ENCODE assay signal across 1 cellular context in the genomic region with DNA sequence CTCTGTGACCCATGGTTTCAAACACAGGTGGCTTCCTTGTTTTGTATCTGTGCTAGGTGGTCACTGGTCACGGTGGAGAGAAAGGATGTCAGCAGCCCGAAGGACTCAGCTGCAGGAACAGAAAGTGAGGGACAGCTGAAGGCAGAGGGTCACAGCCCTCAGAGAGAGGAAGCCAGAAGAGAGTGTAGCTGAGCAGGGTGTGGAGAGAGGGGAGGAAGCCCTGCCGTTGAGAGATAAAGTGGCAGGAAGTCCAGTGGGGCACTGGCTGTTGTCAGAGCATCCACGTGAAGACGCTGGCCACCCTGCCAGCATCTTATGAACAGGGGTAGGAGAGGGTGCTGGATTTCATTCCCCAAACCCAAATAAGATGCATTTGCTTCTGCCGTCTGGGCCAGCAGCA.
A peak's percentile ranks its signal among the peaks of the same experiment; 100 is the strongest.
TF ChIP-seq lines count a peak whose summit lies in the region.

No MANE protein-coding gene starts in this region.

TF ChIP-seq in K562, 482 proteins besides CTCF, POLR2A, EP300 and RAD21 (continued from another document and continues in another):
- TF ChIP-seq, protein P1, sequence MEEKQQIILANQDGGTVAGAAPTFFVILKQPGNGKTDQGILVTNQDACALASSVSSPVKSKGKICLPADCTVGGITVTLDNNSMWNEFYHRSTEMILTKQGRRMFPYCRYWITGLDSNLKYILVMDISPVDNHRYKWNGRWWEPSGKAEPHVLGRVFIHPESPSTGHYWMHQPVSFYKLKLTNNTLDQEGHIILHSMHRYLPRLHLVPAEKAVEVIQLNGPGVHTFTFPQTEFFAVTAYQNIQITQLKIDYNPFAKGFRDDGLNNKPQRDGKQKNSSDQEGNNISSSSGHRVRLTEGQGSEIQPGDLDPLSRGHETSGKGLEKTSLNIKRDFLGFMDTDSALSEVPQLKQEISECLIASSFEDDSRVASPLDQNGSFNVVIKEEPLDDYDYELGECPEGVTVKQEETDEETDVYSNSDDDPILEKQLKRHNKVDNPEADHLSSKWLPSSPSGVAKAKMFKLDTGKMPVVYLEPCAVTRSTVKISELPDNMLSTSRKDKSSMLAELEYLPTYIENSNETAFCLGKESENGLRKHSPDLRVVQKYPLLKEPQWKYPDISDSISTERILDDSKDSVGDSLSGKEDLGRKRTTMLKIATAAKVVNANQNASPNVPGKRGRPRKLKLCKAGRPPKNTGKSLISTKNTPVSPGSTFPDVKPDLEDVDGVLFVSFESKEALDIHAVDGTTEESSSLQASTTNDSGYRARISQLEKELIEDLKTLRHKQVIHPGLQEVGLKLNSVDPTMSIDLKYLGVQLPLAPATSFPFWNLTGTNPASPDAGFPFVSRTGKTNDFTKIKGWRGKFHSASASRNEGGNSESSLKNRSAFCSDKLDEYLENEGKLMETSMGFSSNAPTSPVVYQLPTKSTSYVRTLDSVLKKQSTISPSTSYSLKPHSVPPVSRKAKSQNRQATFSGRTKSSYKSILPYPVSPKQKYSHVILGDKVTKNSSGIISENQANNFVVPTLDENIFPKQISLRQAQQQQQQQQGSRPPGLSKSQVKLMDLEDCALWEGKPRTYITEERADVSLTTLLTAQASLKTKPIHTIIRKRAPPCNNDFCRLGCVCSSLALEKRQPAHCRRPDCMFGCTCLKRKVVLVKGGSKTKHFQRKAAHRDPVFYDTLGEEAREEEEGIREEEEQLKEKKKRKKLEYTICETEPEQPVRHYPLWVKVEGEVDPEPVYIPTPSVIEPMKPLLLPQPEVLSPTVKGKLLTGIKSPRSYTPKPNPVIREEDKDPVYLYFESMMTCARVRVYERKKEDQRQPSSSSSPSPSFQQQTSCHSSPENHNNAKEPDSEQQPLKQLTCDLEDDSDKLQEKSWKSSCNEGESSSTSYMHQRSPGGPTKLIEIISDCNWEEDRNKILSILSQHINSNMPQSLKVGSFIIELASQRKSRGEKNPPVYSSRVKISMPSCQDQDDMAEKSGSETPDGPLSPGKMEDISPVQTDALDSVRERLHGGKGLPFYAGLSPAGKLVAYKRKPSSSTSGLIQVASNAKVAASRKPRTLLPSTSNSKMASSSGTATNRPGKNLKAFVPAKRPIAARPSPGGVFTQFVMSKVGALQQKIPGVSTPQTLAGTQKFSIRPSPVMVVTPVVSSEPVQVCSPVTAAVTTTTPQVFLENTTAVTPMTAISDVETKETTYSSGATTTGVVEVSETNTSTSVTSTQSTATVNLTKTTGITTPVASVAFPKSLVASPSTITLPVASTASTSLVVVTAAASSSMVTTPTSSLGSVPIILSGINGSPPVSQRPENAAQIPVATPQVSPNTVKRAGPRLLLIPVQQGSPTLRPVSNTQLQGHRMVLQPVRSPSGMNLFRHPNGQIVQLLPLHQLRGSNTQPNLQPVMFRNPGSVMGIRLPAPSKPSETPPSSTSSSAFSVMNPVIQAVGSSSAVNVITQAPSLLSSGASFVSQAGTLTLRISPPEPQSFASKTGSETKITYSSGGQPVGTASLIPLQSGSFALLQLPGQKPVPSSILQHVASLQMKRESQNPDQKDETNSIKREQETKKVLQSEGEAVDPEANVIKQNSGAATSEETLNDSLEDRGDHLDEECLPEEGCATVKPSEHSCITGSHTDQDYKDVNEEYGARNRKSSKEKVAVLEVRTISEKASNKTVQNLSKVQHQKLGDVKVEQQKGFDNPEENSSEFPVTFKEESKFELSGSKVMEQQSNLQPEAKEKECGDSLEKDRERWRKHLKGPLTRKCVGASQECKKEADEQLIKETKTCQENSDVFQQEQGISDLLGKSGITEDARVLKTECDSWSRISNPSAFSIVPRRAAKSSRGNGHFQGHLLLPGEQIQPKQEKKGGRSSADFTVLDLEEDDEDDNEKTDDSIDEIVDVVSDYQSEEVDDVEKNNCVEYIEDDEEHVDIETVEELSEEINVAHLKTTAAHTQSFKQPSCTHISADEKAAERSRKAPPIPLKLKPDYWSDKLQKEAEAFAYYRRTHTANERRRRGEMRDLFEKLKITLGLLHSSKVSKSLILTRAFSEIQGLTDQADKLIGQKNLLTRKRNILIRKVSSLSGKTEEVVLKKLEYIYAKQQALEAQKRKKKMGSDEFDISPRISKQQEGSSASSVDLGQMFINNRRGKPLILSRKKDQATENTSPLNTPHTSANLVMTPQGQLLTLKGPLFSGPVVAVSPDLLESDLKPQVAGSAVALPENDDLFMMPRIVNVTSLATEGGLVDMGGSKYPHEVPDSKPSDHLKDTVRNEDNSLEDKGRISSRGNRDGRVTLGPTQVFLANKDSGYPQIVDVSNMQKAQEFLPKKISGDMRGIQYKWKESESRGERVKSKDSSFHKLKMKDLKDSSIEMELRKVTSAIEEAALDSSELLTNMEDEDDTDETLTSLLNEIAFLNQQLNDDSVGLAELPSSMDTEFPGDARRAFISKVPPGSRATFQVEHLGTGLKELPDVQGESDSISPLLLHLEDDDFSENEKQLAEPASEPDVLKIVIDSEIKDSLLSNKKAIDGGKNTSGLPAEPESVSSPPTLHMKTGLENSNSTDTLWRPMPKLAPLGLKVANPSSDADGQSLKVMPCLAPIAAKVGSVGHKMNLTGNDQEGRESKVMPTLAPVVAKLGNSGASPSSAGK (IDR thresholded peaks at IDR 0.05) = peak; percentile 60
- TF ChIP-seq ZNF699 (CRISPR knock-in tag; IDR thresholded peaks at IDR 0.05; ENCODE audit: insufficient replicate concordance) (no peak), NR2C1 (IDR thresholded peaks at IDR 0.05) (no peak), NR2C1 (tag; IDR thresholded peaks at IDR 0.05) (0 out of 2 replicates have a peak, but pooled peaks have one; percentile 23), ZNF785 (CRISPR knock-in tag; IDR thresholded peaks at IDR 0.05) (no peak), KLF16 (IDR thresholded peaks at IDR 0.05) (peak; percentile 35; the same call in 1 of the 2 replicates), CBFA2T2 (conservative IDR thresholded peaks at IDR 0.05) (peak; percentile 72), MTA3 (IDR thresholded peaks at IDR 0.05; ENCODE audit: borderline replicate concordance) (peak; percentile 60; the same call in 1 of the 2 replicates), JUND (IDR thresholded peaks at IDR 0.05; ENCODE audit: borderline replicate concordance, low read depth, low read length) (0 out of 2 replicates have a peak, but pooled peaks have one; percentile 25), JUND (tag; IDR thresholded peaks at IDR 0.05; ENCODE audit: borderline replicate concordance, low read depth, low read length) (no peak), ZNF24 (IDR thresholded peaks at IDR 0.05) (peak; percentile 48; the same call in 1 of the 2 replicates), ASH1L (IDR thresholded peaks at IDR 0.05; ENCODE audit: borderline replicate concordance, low read depth, partially characterized antibody) (no peak), ZNF253 (CRISPR knock-in tag; conservative IDR thresholded peaks at IDR 0.05) (no peak), NEUROD1 (IDR thresholded peaks at IDR 0.05; ENCODE audit: borderline replicate concordance, low read depth, low read length, partially characterized antibody) (peak; percentile 22), SMAD1 (IDR thresholded peaks at IDR 0.05; ENCODE audit: low read depth, low read length, partially characterized antibody) (no peak), ZNF134 (CRISPR knock-in tag; conservative IDR thresholded peaks at IDR 0.05) (no peak), L3MBTL2 (IDR thresholded peaks at IDR 0.05) (peak; percentile 55), MYC (IDR thresholded peaks at IDR 0.05; ENCODE audit: low read depth, low read length) (peak; percentile 65; the same call in 1 of the 2 replicates), MYC (CRISPR knock-in tag; IDR thresholded peaks at IDR 0.05; ENCODE audit: borderline replicate concordance, low read depth) (no peak), NCOR1 (IDR thresholded peaks at IDR 0.05) (peak; percentile 74), ZNF696 (CRISPR knock-in tag; conservative IDR thresholded peaks at IDR 0.05) (no peak), RCOR1 (IDR thresholded peaks at IDR 0.05; ENCODE audit: borderline replicate concordance in 1 of 2, low read depth in 2 of 2, low read length in 2 of 2) (peak in 1 of 2 experiments; percentile 79; a peak in 2 of 4 replicates), ILF3 (IDR thresholded peaks at IDR 0.05; ENCODE audit: borderline replicate concordance) (no peak), MAZ (CRISPR knock-in tag; conservative IDR thresholded peaks at IDR 0.05 in 1 of 2, IDR thresholded peaks at IDR 0.05 in 1 of 2) (peak; percentile 27 to 50; a peak in 1 of 4 replicates), HNRNPL (IDR thresholded peaks at IDR 0.05; ENCODE audit: low read depth, low read length) (0 out of 2 replicates have a peak, but pooled peaks have one; percentile 32), EGR1 (conservative IDR thresholded peaks at IDR 0.05) (no peak), KAT8 (IDR thresholded peaks at IDR 0.05; ENCODE audit: low read depth) (no peak), HDAC6 (IDR thresholded peaks at IDR 0.05; ENCODE audit: low read depth, low read length) (no peak), RNF2 (IDR thresholded peaks at IDR 0.05) (peak; percentile 29; the same call in 1 of the 2 replicates), SAFB2 (IDR thresholded peaks at IDR 0.05; ENCODE audit: borderline replicate concordance, low read depth, low read length, severe bottlenecking) (no peak), SOX6 (IDR thresholded peaks at IDR 0.05) (peak; percentile 61), NONO (IDR thresholded peaks at IDR 0.05; ENCODE audit: low read depth in 2 of 2, low read length in 1 of 2) (peak in 1 of 2 experiments; percentile 10; a peak in 1 of 4 replicates), ZNF75A (CRISPR knock-in tag; IDR thresholded peaks at IDR 0.05) (no peak), KLF6 (CRISPR knock-in tag; IDR thresholded peaks at IDR 0.05; ENCODE audit: borderline replicate concordance) (no peak)
- TF ChIP-seq, protein P2, sequence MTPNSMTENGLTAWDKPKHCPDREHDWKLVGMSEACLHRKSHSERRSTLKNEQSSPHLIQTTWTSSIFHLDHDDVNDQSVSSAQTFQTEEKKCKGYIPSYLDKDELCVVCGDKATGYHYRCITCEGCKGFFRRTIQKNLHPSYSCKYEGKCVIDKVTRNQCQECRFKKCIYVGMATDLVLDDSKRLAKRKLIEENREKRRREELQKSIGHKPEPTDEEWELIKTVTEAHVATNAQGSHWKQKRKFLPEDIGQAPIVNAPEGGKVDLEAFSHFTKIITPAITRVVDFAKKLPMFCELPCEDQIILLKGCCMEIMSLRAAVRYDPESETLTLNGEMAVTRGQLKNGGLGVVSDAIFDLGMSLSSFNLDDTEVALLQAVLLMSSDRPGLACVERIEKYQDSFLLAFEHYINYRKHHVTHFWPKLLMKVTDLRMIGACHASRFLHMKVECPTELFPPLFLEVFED (CRISPR knock-in tag; conservative IDR thresholded peaks at IDR 0.05) = no peak
- TF ChIP-seq, protein P3, sequence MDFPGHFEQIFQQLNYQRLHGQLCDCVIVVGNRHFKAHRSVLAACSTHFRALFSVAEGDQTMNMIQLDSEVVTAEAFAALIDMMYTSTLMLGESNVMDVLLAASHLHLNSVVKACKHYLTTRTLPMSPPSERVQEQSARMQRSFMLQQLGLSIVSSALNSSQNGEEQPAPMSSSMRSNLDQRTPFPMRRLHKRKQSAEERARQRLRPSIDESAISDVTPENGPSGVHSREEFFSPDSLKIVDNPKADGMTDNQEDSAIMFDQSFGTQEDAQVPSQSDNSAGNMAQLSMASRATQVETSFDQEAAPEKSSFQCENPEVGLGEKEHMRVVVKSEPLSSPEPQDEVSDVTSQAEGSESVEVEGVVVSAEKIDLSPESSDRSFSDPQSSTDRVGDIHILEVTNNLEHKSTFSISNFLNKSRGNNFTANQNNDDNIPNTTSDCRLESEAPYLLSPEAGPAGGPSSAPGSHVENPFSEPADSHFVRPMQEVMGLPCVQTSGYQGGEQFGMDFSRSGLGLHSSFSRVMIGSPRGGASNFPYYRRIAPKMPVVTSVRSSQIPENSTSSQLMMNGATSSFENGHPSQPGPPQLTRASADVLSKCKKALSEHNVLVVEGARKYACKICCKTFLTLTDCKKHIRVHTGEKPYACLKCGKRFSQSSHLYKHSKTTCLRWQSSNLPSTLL (IDR thresholded peaks at IDR 0.05) = no peak
- TF ChIP-seq, protein P4, sequence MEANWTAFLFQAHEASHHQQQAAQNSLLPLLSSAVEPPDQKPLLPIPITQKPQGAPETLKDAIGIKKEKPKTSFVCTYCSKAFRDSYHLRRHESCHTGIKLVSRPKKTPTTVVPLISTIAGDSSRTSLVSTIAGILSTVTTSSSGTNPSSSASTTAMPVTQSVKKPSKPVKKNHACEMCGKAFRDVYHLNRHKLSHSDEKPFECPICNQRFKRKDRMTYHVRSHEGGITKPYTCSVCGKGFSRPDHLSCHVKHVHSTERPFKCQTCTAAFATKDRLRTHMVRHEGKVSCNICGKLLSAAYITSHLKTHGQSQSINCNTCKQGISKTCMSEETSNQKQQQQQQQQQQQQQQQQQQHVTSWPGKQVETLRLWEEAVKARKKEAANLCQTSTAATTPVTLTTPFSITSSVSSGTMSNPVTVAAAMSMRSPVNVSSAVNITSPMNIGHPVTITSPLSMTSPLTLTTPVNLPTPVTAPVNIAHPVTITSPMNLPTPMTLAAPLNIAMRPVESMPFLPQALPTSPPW (CRISPR knock-in tag; IDR thresholded peaks at IDR 0.05) = no peak; the same call in 1 of the 2 replicates
- TF ChIP-seq, protein P5, sequence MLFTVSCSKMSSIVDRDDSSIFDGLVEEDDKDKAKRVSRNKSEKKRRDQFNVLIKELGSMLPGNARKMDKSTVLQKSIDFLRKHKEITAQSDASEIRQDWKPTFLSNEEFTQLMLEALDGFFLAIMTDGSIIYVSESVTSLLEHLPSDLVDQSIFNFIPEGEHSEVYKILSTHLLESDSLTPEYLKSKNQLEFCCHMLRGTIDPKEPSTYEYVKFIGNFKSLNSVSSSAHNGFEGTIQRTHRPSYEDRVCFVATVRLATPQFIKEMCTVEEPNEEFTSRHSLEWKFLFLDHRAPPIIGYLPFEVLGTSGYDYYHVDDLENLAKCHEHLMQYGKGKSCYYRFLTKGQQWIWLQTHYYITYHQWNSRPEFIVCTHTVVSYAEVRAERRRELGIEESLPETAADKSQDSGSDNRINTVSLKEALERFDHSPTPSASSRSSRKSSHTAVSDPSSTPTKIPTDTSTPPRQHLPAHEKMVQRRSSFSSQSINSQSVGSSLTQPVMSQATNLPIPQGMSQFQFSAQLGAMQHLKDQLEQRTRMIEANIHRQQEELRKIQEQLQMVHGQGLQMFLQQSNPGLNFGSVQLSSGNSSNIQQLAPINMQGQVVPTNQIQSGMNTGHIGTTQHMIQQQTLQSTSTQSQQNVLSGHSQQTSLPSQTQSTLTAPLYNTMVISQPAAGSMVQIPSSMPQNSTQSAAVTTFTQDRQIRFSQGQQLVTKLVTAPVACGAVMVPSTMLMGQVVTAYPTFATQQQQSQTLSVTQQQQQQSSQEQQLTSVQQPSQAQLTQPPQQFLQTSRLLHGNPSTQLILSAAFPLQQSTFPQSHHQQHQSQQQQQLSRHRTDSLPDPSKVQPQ (CRISPR knock-in tag; IDR thresholded peaks at IDR 0.05; ENCODE audit: borderline replicate concordance) = no peak
- TF ChIP-seq, protein P6, sequence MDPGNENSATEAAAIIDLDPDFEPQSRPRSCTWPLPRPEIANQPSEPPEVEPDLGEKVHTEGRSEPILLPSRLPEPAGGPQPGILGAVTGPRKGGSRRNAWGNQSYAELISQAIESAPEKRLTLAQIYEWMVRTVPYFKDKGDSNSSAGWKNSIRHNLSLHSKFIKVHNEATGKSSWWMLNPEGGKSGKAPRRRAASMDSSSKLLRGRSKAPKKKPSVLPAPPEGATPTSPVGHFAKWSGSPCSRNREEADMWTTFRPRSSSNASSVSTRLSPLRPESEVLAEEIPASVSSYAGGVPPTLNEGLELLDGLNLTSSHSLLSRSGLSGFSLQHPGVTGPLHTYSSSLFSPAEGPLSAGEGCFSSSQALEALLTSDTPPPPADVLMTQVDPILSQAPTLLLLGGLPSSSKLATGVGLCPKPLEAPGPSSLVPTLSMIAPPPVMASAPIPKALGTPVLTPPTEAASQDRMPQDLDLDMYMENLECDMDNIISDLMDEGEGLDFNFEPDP (CRISPR knock-in tag; IDR thresholded peaks at IDR 0.05) = 0 out of 2 replicates have a peak, but pooled peaks have one; percentile 15
